In the genomic region with DNA sequence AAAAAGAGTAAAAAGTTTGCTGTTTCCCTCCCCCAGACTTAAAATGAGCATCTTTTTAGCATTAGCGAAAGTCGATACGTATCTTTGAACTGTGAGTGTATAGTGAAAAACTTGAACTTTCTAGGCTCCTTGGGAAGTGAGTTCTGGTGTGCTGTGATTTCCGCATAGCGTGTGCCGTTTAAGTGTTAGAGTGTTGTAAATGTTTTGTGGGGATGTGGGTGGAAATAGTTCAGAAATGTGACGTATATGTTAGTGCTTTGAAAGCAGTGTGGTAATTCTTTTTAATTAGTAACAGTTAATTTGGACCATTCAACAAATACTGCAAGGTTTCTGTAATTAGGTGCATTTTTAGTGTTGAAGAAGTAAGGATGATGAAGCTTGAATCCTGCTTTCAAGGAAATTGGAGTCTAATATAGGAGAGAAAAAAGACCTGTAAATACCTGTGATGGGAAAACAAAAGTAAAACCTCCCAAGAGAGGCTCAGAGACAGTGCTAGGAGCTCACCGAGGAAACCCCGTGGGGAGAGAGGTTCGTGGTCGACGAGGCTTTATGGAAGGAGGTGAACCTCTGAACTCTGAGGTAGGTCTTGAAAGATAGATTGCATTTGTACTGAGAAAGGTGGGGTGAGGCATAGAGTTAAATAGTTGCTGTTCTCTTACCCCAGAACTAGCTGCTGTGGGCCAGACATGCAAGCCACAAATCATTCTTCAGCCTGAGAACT, we compare ENCODE assay signal across 12 cellular contexts. TPM values are rescaled to one million over a fixed set of nuclear protein-coding genes. Genes with fewer than 3 reads are reported as not detected.
DNase-seq lines count a peak whose midpoint lies in the region; ATAC-seq and TF ChIP-seq lines count a peak whose summit lies in the region.
"Had no signal": no experiment of that assay in that cellular context is flagged by ENCODE, and none has a peak within 500 bp of the region (broad histone marks: within the 10 kb centered on the region; RNA-seq: fewer than 3 reads in every experiment).

No MANE protein-coding gene starts in this region.

- intact Hi-C loops in esophagus squamous epithelium (cut with DNase I) = no loop called here

- no peak overlapping the region for H3K27ac ChIP-seq in esophagus squamous epithelium

- H3K4me1 Mint-ChIP-seq in activated T-cell treated with anti-CD3 and anti-CD28 coated beads, Interleukin-2, amount 50 U/mL, for 24 hours (ENCODE audit: low read depth) = peaks cover 79% of the 10 kb centered on the region
- H3K4me1 Mint-ChIP-seq in activated T-helper 17 cell treated with anti-CD3 and anti-CD28 coated beads, Interleukin-2, amount 50 U/mL, for 72 hours = peaks cover 44% of the 10 kb centered on the region
- peaks cover 35 to 67% of the 10 kb centered on the region in 2 donors for H3K4me1 Mint-ChIP-seq in stimulated activated naive B cell treated with anti-CD40 and anti-IgM and Interleukin-4, amounts not matched to agents 10 μg/mL and 1 μg/mL and 100 μg/mL, for 72 hours

- DNase-seq in activated T-cell treated with anti-CD3 and anti-CD28 coated beads, Interleukin-2, amount 50 U/mL, for 24 hours = no peak
- no peak for DNase-seq in activated T-cell treated with anti-CD3 and anti-CD28 coated beads for 4 hours
- DNase-seq in stimulated activated naive B cell treated with anti-CD40 and anti-IgM and Interleukin-4, amounts not matched to agents 10 μg/mL and 1 μg/mL and 100 μg/mL, for 72 hours = no peak
- no peak for DNase-seq in HAP-1 (ENCODE audit: low spot score in 2 of 2)
- no peak for DNase-seq in amniotic stem cell (lab: John Stamatoyannopoulos, UW)
- no peak for DNase-seq in esophagus squamous epithelium (lab: John Stamatoyannopoulos, UW)
- DNase-seq: ACHN, glutamatergic neuron, NCI-H2171 treated with DMSO at 0.1 percent for 48 hours had no signal

- H3K27me3 ChIP-seq in HAP-1 (ENCODE audit: low read depth) (no peaks in the 10 kb centered on the region), esophagus squamous epithelium (no peaks in the 10 kb centered on the region)

- H3K36me3 ChIP-seq in HAP-1 (replicated peaks) (peaks cover 17% of the 10 kb centered on the region), esophagus squamous epithelium (peaks cover 0 to 67% (median 15%) of the 10 kb centered on the region in 3 donors)

- peaks cover 10% of the 10 kb centered on the region for H3K4me1 ChIP-seq in HAP-1
- H3K4me1 ChIP-seq in esophagus squamous epithelium = peaks cover 0 to 14% (median 0%) of the 10 kb centered on the region in 3 donors

- peaks cover 2% of the 10 kb centered on the region for H3K9me3 Mint-ChIP-seq in activated T-cell treated with anti-CD3 and anti-CD28 coated beads, Interleukin-2, amount 50 U/mL, for 24 hours
- no peaks in the 10 kb centered on the region for H3K9me3 Mint-ChIP-seq in activated T-helper 17 cell treated with anti-CD3 and anti-CD28 coated beads, Interleukin-2, amount 50 U/mL, for 72 hours
- H3K9me3 Mint-ChIP-seq in stimulated activated naive B cell treated with anti-CD40 and anti-IgM and Interleukin-4, amounts not matched to agents 10 μg/mL and 1 μg/mL and 100 μg/mL, for 72 hours = peaks cover 3 to 4% of the 10 kb centered on the region in 2 donors

- in situ Hi-C loops in HAP-1 (cut with MboI; ENCODE audit: low sequenced_read_pairs) = no loop called here

- H3K27me3 Mint-ChIP-seq in activated T-cell treated with anti-CD3 and anti-CD28 coated beads, Interleukin-2, amount 50 U/mL, for 24 hours = no peaks in the 10 kb centered on the region
- no peaks in the 10 kb centered on the region for H3K27me3 Mint-ChIP-seq in activated T-helper 17 cell treated with anti-CD3 and anti-CD28 coated beads, Interleukin-2, amount 50 U/mL, for 72 hours
- no peaks in the 10 kb centered on the region for H3K27me3 Mint-ChIP-seq in stimulated activated naive B cell treated with anti-CD40 and anti-IgM and Interleukin-4, amounts not matched to agents 10 μg/mL and 1 μg/mL and 100 μg/mL, for 72 hours

- H3K36me3 Mint-ChIP-seq in activated T-cell treated with anti-CD3 and anti-CD28 coated beads, Interleukin-2, amount 50 U/mL, for 24 hours (ENCODE audit: low read depth) = peaks cover 95% of the 10 kb centered on the region
- H3K36me3 Mint-ChIP-seq in activated T-helper 17 cell treated with anti-CD3 and anti-CD28 coated beads, Interleukin-2, amount 50 U/mL, for 72 hours (ENCODE audit: low read depth) = peaks cover 97% of the 10 kb centered on the region
- peaks cover 62 to 76% of the 10 kb centered on the region in 2 donors for H3K36me3 Mint-ChIP-seq in stimulated activated naive B cell treated with anti-CD40 and anti-IgM and Interleukin-4, amounts not matched to agents 10 μg/mL and 1 μg/mL and 100 μg/mL, for 72 hours

- H3K9me3 ChIP-seq in HAP-1 (peaks cover 3% of the 10 kb centered on the region), esophagus squamous epithelium (no peaks in the 10 kb centered on the region)

- ATAC-seq in HG03064 (IDR thresholded peaks at IDR 0.05; ENCODE audit: low read depth, unreplicated experiment) = peak; percentile 91
- peak; percentile 65 for ATAC-seq in activated T-helper 17 cell treated with anti-CD3 and anti-CD28 coated beads, Interleukin-2, amount 50 U/mL, for 72 hours (replicated peaks)
- ATAC-seq in stimulated activated naive B cell treated with anti-CD40 and anti-IgM and Interleukin-4, amounts not matched to agents 10 μg/mL and 1 μg/mL and 100 μg/mL, for 72 hours (replicated peaks) = no peak
- ATAC-seq: HepG2 had no signal

- peak overlapping the region; percentile 35 for H3K4me3 Mint-ChIP-seq in activated T-cell treated with anti-CD3 and anti-CD28 coated beads, Interleukin-2, amount 50 U/mL, for 24 hours
- peak overlapping the region; percentile 71 for H3K4me3 Mint-ChIP-seq in activated T-helper 17 cell treated with anti-CD3 and anti-CD28 coated beads, Interleukin-2, amount 50 U/mL, for 72 hours
- no peak overlapping the region for H3K4me3 Mint-ChIP-seq in stimulated activated naive B cell treated with anti-CD40 and anti-IgM and Interleukin-4, amounts not matched to agents 10 μg/mL and 1 μg/mL and 100 μg/mL, for 72 hours

- H3K4me3 ChIP-seq in HAP-1 (no peak overlapping the region), esophagus squamous epithelium (no peak overlapping the region)

- no peak for TF ChIP-seq POLR2A in esophagus squamous epithelium (IDR thresholded peaks at IDR 0.05)

- H3K27ac Mint-ChIP-seq in activated T-cell treated with anti-CD3 and anti-CD28 coated beads, Interleukin-2, amount 50 U/mL, for 24 hours = peak overlapping the region; percentile 83
- peak overlapping the region; percentile 83 for H3K27ac Mint-ChIP-seq in activated T-helper 17 cell treated with anti-CD3 and anti-CD28 coated beads, Interleukin-2, amount 50 U/mL, for 72 hours
- H3K27ac Mint-ChIP-seq in stimulated activated naive B cell treated with anti-CD40 and anti-IgM and Interleukin-4, amounts not matched to agents 10 μg/mL and 1 μg/mL and 100 μg/mL, for 72 hours = peak overlapping the region; percentile 65

- no peak for TF ChIP-seq CTCF in esophagus squamous epithelium (IDR thresholded peaks at IDR 0.05)

- 88 to 90% methylated on average over 12 of the region's 12 CpGs for WGBS in esophagus squamous epithelium, 2 donors

RNA-seq across cellular contexts. Expression of a gene that starts 40.8 kb away (rescaled TPM):
- 100 to 1,000 TPM in 1 of 2 donors, 10 to 100 TPM in 1; 79.6 to 114 TPM for total RNA-seq in activated T-helper 17 cell treated with anti-CD3 and anti-CD28 coated beads, Interleukin-2, amount 50 U/mL, for 72 hours
- 10 to 100 TPM; 20.3 to 45.6 (median 26.9) TPM for total RNA-seq in esophagus squamous epithelium

Comparison
In these comparisons a context has a peak if more than half of its experiments do, and no peak if none do; other contexts are left out.
1. H3K4me3 Mint-ChIP-seq: peak in activated T-cell treated with anti-CD3 and anti-CD28 coated beads, Interleukin-2, amount 50 U/mL, for 24 hours (single experiment) and activated T-helper 17 cell treated with anti-CD3 and anti-CD28 coated beads, Interleukin-2, amount 50 U/mL, for 72 hours (single experiment); none in stimulated activated naive B cell treated with anti-CD40 and anti-IgM and Interleukin-4, amounts not matched to agents 10 μg/mL and 1 μg/mL and 100 μg/mL, for 72 hours (0 of 2).
2. ATAC-seq: peak in HG03064 (single experiment) and activated T-helper 17 cell treated with anti-CD3 and anti-CD28 coated beads, Interleukin-2, amount 50 U/mL, for 72 hours (single experiment); none in stimulated activated naive B cell treated with anti-CD40 and anti-IgM and Interleukin-4, amounts not matched to agents 10 μg/mL and 1 μg/mL and 100 μg/mL, for 72 hours (0 of 2).
3. Peak in every context shown above with its lines, with median percentiles within 50 percentile points of each other: H3K27ac Mint-ChIP-seq.